7 cellular contexts compared by ENCODE assay signal in the genomic region with DNA sequence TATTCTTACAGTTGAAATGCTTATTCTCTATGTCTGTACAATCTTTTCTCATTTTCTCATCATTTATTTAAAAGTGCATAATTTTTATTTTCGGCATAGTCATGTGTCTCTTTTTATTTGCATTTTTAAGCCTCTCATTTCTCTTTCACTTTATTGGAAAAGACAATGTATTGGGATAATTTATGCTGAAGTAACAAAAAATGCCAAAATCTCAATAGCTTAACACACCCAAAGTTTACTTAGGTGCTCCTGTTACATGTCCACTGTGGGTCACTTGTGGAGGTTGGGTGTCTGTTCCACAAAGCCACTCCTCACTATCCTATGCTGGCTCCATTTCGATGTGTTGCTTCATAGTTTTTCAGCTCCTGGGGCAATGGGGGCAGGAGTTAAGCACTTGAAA.
"Had no signal": no experiment of that assay in that cellular context is flagged by ENCODE, and none has a peak within 500 bp of the region (broad histone marks: within the 10 kb centered on the region; RNA-seq: fewer than 3 reads in every experiment).

No MANE protein-coding gene starts in this region.

- H3K4me3 ChIP-seq: GM12878 had no signal

- DNase-seq: GDM1, GF-D8 had no signal

- ATAC-seq: GM12878 had no signal

- FAIRE-seq: G401.6, GM12878, GM12891, GM12892, GM18507 had no signal
